In genomic region chr16:30418350-30419181, GRCh38 we compare ENCODE assay signal across 8 cellular contexts. TPM values are rescaled to one million over a fixed set of nuclear protein-coding genes. Genes with fewer than 3 reads are reported as not detected.
A peak's percentile ranks its signal among the peaks of the same experiment; 100 is the strongest.
DNase-seq lines count a peak whose midpoint lies in the region; ATAC-seq and TF ChIP-seq lines count a peak whose summit lies in the region.

No MANE protein-coding gene starts in this region.

- intact Hi-C loops in CD14-positive monocyte (cut with micrococcal nuclease), result no loop called here

- peak overlapping the region; percentile 70 for H3K4me3 ChIP-seq in coronary artery

- no peak for ATAC-seq in HG03135 (IDR thresholded peaks at IDR 0.05; ENCODE audit: unreplicated experiment)
- ATAC-seq in GM18858 (IDR thresholded peaks at IDR 0.05; ENCODE audit: unreplicated experiment), result no peak

- no peaks in the 10 kb centered on the region for H3K9me3 ChIP-seq in KOPT-K1 (ENCODE audit: insufficient read depth, low read length, poor library complexity, severe bottlenecking)

- H3K27ac Mint-ChIP-seq in CD14-positive monocyte (peak overlapping the region in 4 of 7 donors; percentile 18 to 80 (median 66)), nephron (no peak overlapping the region)

- peaks cover 0 to 2% (median 1%) of the 10 kb centered on the region in 3 donors for H3K27me3 Mint-ChIP-seq in CD14-positive monocyte (ENCODE audit: low read depth in 3 of 3)
- peaks cover 3% of the 10 kb centered on the region for H3K27me3 Mint-ChIP-seq in nephron (ENCODE audit: low read depth)

- peaks cover 87% of the 10 kb centered on the region for H3K36me3 ChIP-seq in KOPT-K1 (ENCODE audit: insufficient read depth, low read length)

- peaks cover 14% of the 10 kb centered on the region for H3K4me1 Mint-ChIP-seq in CD14-positive monocyte
- no peaks in the 10 kb centered on the region for H3K4me1 Mint-ChIP-seq in nephron

- TF ChIP-seq CTCF in CD14-positive monocyte (IDR thresholded peaks at IDR 0.05) (no peak), coronary artery (IDR thresholded peaks at IDR 0.05) (no peak), nephron (IDR thresholded peaks at IDR 0.05; ENCODE audit: unreplicated experiment in 3 of 3) (no peak)

- H3K9me3 Mint-ChIP-seq in CD14-positive monocyte (no peaks in the 10 kb centered on the region), nephron (no peaks in the 10 kb centered on the region)

- peaks cover 23 to 41% of the 10 kb centered on the region in 2 donors for H3K36me3 Mint-ChIP-seq in CD14-positive monocyte
- H3K36me3 Mint-ChIP-seq in nephron (ENCODE audit: low read depth), result peaks cover 40% of the 10 kb centered on the region

- no peak for DNase-seq in CD14-positive monocyte (ENCODE audit: low spot score)
- DNase-seq in coronary artery (ENCODE audit: low spot score), result no peak
- no peak for DNase-seq in NCI-H1092 (lab: John Stamatoyannopoulos, UW)
- no peak for DNase-seq in medulla oblongata (ENCODE audit: extremely low spot score)

- H3K27ac ChIP-seq in KOPT-K1 (ENCODE audit: low read depth, low read length, poor library complexity, severe bottlenecking), result peak overlapping the region; percentile 46
- peak overlapping the region; percentile 60 to 82 for H3K27ac ChIP-seq in coronary artery

- H3K4me3 Mint-ChIP-seq in CD14-positive monocyte, result peak overlapping the region; percentile 66 to 73
- peak overlapping the region; percentile 69 to 78 (median 78) for H3K4me3 Mint-ChIP-seq in nephron

RNA-seq across cellular contexts. Expression of gene ZNF771, which starts 11.2 kb away (rescaled TPM):
- under 1 TPM; 0.51 to 0.68 TPM for polyA plus RNA-seq in CD14-positive monocyte

RNA-seq across cellular contexts. Expression of gene DCTPP1, which starts 11.3 kb away (rescaled TPM):
- polyA plus RNA-seq in CD14-positive monocyte, result 10 to 100 TPM; 32.2 to 45.5 TPM

RNA-seq across cellular contexts. Expression of gene ZNF48, which starts 23.3 kb away (rescaled TPM):
- 1 to 10 TPM in 1 of 2 donors, under 1 TPM in 1; 0.67 to 1.4 TPM for polyA plus RNA-seq in CD14-positive monocyte

RNA-seq across cellular contexts. Expression of gene SEPHS2, which starts 27.1 kb away (rescaled TPM):
- 10 to 100 TPM; 54.2 to 56.4 TPM for polyA plus RNA-seq in CD14-positive monocyte

RNA-seq across cellular contexts. Expression of gene SEPTIN1, which starts 36.2 kb away (rescaled TPM):
- polyA plus RNA-seq in CD14-positive monocyte, result under 1 TPM; 0.49 to 0.60 TPM

Comparison
In these comparisons a context has a peak if more than half of its experiments do, and no peak if none do; other contexts are left out.
1. H3K27ac Mint-ChIP-seq: peak in CD14-positive monocyte (4 of 7); none in nephron (0 of 3).